8 cellular contexts compared by ENCODE assay signal in the genomic region with DNA sequence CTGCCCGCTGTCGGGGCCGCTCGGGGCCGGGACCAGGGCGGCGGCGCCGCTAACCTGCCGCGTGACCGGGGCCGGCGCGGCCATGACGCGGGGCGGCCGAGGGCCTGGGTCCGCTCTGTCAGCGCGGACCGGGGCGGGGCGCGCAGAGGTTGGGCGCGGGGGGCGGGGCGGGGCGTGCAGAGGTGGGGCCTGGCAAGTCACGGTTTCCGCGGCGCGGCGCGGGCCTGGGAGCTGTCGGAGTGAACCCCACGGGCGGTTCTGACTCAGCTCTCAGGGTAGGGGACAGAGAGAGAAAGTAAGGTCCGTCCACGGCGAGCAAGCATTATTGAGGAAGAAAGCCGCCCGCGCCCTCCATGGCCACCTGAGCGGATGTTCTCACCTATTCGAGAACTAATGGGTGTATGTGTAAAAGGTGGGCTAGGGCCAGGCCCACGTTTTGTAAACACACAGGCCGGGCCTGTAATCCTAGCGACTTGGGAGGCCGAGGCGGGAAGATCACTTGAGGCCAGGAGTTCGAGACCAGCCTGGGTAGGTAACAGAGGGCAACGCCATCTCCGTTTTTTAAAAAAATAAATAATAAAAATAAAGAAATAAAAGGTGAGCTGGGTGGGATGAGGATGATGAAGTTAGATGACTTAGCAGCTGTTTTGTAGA. TPM values are rescaled to one million over a fixed set of nuclear protein-coding genes. Genes with fewer than 3 reads are reported as not detected.
A peak's percentile ranks its signal among the peaks of the same experiment; 100 is the strongest.
DNase-seq lines count a peak whose midpoint lies in the region; ATAC-seq and TF ChIP-seq lines count a peak whose summit lies in the region.

Gene PRXL2C, minus strand, starts transcription at position 120 of the 654 bp plus-strand sequence. Its CDS starts 36 bp downstream, at position 84.

- no peaks in the 10 kb centered on the region for H3K27me3 ChIP-seq in A673 (replicated peaks; ENCODE audit: insufficient read depth, low read depth, low read length, poor library complexity)
- no peaks in the 10 kb centered on the region for H3K27me3 ChIP-seq in Panc1 (ENCODE audit: control insufficient read depth, insufficient read depth, low read length)

- in situ Hi-C loops in Panc1 (cut with HindIII; ENCODE audit: low pct_unique_long_range_greater_than_20kb, low sequenced_read_pairs): no loop called here

- H3K36me3 ChIP-seq in A673 (ENCODE audit: insufficient read depth, low read length, poor library complexity, severe bottlenecking) (no peaks in the 10 kb centered on the region), Panc1 (ENCODE audit: control insufficient read depth, insufficient read depth, low read length) (no peaks in the 10 kb centered on the region)

- ATAC-seq in GM18907 (IDR thresholded peaks at IDR 0.05; ENCODE audit: unreplicated experiment) (peak; percentile 63), HG03175 (IDR thresholded peaks at IDR 0.05; ENCODE audit: unreplicated experiment) (peak; percentile 69), Panc1 (peak; percentile 95)
- peak; percentile 93 for ATAC-seq in activated T-helper 17 cell treated with anti-CD3 and anti-CD28 coated beads, Interleukin-2, amount 50 U/mL, for 72 hours (replicated peaks)
- ATAC-seq in natural killer cell treated with Interleukin-12 subunit alpha and Interleukin-12 subunit beta and Interleukin-15 and Interleukin-18, amount 100 ng/mL, for 72 hours: peak; percentile 95

- BruUV-seq in A673 (replicated peaks; lab: Mats Ljungman, UMichigan) (no TSS peak), Panc1 (replicated peaks; lab: Mats Ljungman, UMichigan) (no TSS peak)

- no peaks in the 10 kb centered on the region for H3K27me3 Mint-ChIP-seq in activated T-helper 17 cell treated with anti-CD3 and anti-CD28 coated beads, Interleukin-2, amount 50 U/mL, for 72 hours
- H3K27me3 Mint-ChIP-seq in natural killer cell treated with Interleukin-12 subunit alpha and Interleukin-12 subunit beta and Interleukin-15 and Interleukin-18, amount 100 ng/mL, for 72 hours: peaks cover 6 to 7% of the 10 kb centered on the region in 2 donors

- peak within 1 kb of the TSS; percentile 83 for H3K4me3 Mint-ChIP-seq in activated T-helper 17 cell treated with anti-CD3 and anti-CD28 coated beads, Interleukin-2, amount 50 U/mL, for 72 hours
- peak within 1 kb of the TSS; percentile 91 for H3K4me3 Mint-ChIP-seq in natural killer cell treated with Interleukin-12 subunit alpha and Interleukin-12 subunit beta and Interleukin-15 and Interleukin-18, amount 100 ng/mL, for 72 hours

- CTCF ChIA-PET in A673 (lab: Charles Lee) (interaction anchor here (0.6 kb wide), 1 partner anchor 11 kb away, joined by 3 read pairs; no protein-coding TSS in a partner anchor), Panc1 (lab: Charles Lee) (no interaction called here)

- intact Hi-C loops in A673 (cut with micrococcal nuclease; ENCODE audit: unreplicated experiment): no loop called here
- intact Hi-C loops in Panc1 (cut with micrococcal nuclease; ENCODE audit: unreplicated experiment): no loop called here

- peaks cover 18% of the 10 kb centered on the region for H3K36me3 Mint-ChIP-seq in activated T-helper 17 cell treated with anti-CD3 and anti-CD28 coated beads, Interleukin-2, amount 50 U/mL, for 72 hours (ENCODE audit: low read depth)
- H3K36me3 Mint-ChIP-seq in natural killer cell treated with Interleukin-12 subunit alpha and Interleukin-12 subunit beta and Interleukin-15 and Interleukin-18, amount 100 ng/mL, for 72 hours: no peaks in the 10 kb centered on the region

- H3K4me3 ChIP-seq in A673 (ENCODE audit: low read depth, low read length, poor library complexity, severe bottlenecking): peak within 1 kb of the TSS; percentile 56
- H3K4me3 ChIP-seq in Panc1 (ENCODE audit: low read depth in 2 of 2, low read length in 2 of 2): peak within 1 kb of the TSS; percentile 62 to 77
- H3K4me3 ChIP-seq in fibroblast of mammary gland (ENCODE audit: control insufficient read depth, low read depth, low read length): peak within 1 kb of the TSS; percentile 68

- POLR2A ChIA-PET in A673 (lab: Charles Lee; ENCODE audit: low non-redundant PET): no interaction called here
- POLR2A ChIA-PET in Panc1 (lab: Charles Lee): interaction anchor here (0.6 to 0.7 kb wide), 2 partner anchors 24 to 290 kb away, joined by 3 to 4 read pairs; no protein-coding TSS in a partner anchor

- H3K9me3 Mint-ChIP-seq in activated T-helper 17 cell treated with anti-CD3 and anti-CD28 coated beads, Interleukin-2, amount 50 U/mL, for 72 hours: no peaks in the 10 kb centered on the region
- no peaks in the 10 kb centered on the region for H3K9me3 Mint-ChIP-seq in natural killer cell treated with Interleukin-12 subunit alpha and Interleukin-12 subunit beta and Interleukin-15 and Interleukin-18, amount 100 ng/mL, for 72 hours

- DNase-seq in A673 (ENCODE audit: low spot score) (peak; percentile 58), Panc1 (ENCODE audit: low read depth, low spot score) (no peak), fibroblast of mammary gland (ENCODE audit: low read depth) (peak; percentile 61)
- DNase-seq in natural killer cell treated with Interleukin-12 subunit alpha and Interleukin-12 subunit beta and Interleukin-15 and Interleukin-18, amount 100 ng/mL, for 72 hours (ENCODE audit: low spot score): peak; percentile 84
- peak; percentile 49 to 78 (median 74) for DNase-seq in stimulated activated naive CD4-positive, alpha-beta T cell (lab: John Stamatoyannopoulos, UW)

- H3K4me1 ChIP-seq in A673 (ENCODE audit: insufficient read depth, low read length, poor library complexity, severe bottlenecking): no peaks in the 10 kb centered on the region
- peaks cover 2% of the 10 kb centered on the region; the same call in 1 of the 2 replicates for H3K4me1 ChIP-seq in Panc1 (ENCODE audit: control insufficient read depth, insufficient read depth, low read length)

- H3K27ac ChIP-seq in A673 (ENCODE audit: low read depth, low read length, poor library complexity, severe bottlenecking) (no peak within 1 kb of the TSS), Panc1 (ENCODE audit: low read length) (peak within 1 kb of the TSS; percentile 80)

- H3K9me3 ChIP-seq in A673 (ENCODE audit: low read depth, low read length, poor library complexity, severe bottlenecking) (no peaks in the 10 kb centered on the region), Panc1 (ENCODE audit: control insufficient read depth, insufficient read depth, low read depth, low read length) (no peaks in the 10 kb centered on the region)

- no peaks in the 10 kb centered on the region for H3K4me1 Mint-ChIP-seq in activated T-helper 17 cell treated with anti-CD3 and anti-CD28 coated beads, Interleukin-2, amount 50 U/mL, for 72 hours
- H3K4me1 Mint-ChIP-seq in natural killer cell treated with Interleukin-12 subunit alpha and Interleukin-12 subunit beta and Interleukin-15 and Interleukin-18, amount 100 ng/mL, for 72 hours (ENCODE audit: low read depth in 2 of 2): peaks cover 16% of the 10 kb centered on the region in 2 donors

- TF ChIP-seq CTCF in A673 (conservative IDR thresholded peaks at IDR 0.05; ENCODE audit: low read depth, low read length): no peak
- TF ChIP-seq CTCF in Panc1 (IDR thresholded peaks at IDR 0.05): no peak; the same call in 1 of the 2 replicates
- no peak for TF ChIP-seq CTCF in fibroblast of mammary gland (conservative IDR thresholded peaks at IDR 0.05; ENCODE audit: control insufficient read depth, insufficient read depth, low read depth, low read length)

- peak within 1 kb of the TSS; percentile 88 for H3K27ac Mint-ChIP-seq in activated T-helper 17 cell treated with anti-CD3 and anti-CD28 coated beads, Interleukin-2, amount 50 U/mL, for 72 hours
- peak within 1 kb of the TSS; percentile 74 to 84 for H3K27ac Mint-ChIP-seq in natural killer cell treated with Interleukin-12 subunit alpha and Interleukin-12 subunit beta and Interleukin-15 and Interleukin-18, amount 100 ng/mL, for 72 hours

RNA-seq across cellular contexts. Expression of gene PRXL2C, which starts in this region (rescaled TPM):
- total RNA-seq in A673 (2021): 2.4 and 2.6 TPM in 2 replicates
- 14.0 TPM for total RNA-seq in Panc1 (2021; ENCODE audit: unreplicated experiment)
- 5.6 TPM for polyA plus RNA-seq in Panc1 (2012; ENCODE audit: insufficient read length)
- 10 to 100 TPM; 12.7 to 18.7 TPM for total RNA-seq in activated T-helper 17 cell treated with anti-CD3 and anti-CD28 coated beads, Interleukin-2, amount 50 U/mL, for 72 hours
- total RNA-seq in natural killer cell treated with Interleukin-12 subunit alpha and Interleukin-12 subunit beta and Interleukin-15 and Interleukin-18, amount 100 ng/mL, for 72 hours: 1 to 10 TPM; 2.5 to 4.8 TPM
